ENCODE assay signal across 1 cellular context in the genomic region with DNA sequence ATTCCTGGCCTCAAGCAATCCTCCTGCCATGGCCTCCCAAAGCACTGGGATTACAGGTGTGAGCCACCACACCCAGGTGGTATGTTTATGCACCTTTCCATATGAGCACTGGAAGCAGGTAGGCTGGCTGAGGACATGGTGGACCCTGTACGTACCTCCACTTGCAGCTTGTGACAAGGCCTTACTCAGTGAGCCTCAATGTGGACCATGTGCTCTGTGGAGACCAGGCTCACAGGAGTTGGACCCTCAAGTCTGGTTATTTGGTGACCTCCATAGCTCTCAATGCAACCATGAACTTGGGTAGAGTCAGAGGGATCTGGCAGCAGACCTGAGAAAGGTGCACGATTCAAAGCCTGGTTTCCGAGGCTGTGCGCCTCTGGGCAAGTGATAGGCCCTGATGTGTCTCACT.
TF ChIP-seq lines count a peak whose summit lies in the region.

No MANE protein-coding gene starts in this region.

TF ChIP-seq in WTC11, 78 proteins besides CTCF, POLR2A, EP300 and RAD21 (continued from another document):
- TF ChIP-seq AR (CRISPR knock-in tag; IDR thresholded peaks at IDR 0.05) (no peak), E2F4 (CRISPR knock-in tag; IDR thresholded peaks at IDR 0.05; ENCODE audit: borderline replicate concordance, low read depth) (no peak), SOX15 (CRISPR knock-in tag; IDR thresholded peaks at IDR 0.05) (no peak), ATF3 (CRISPR knock-in tag; conservative IDR thresholded peaks at IDR 0.05) (0 out of 2 replicates have a peak, but pooled peaks have one; percentile 8), NFATC4 (CRISPR knock-in tag; IDR thresholded peaks at IDR 0.05) (no peak), ZNF396 (CRISPR knock-in tag; IDR thresholded peaks at IDR 0.05; ENCODE audit: borderline replicate concordance) (no peak), MAX (CRISPR knock-in tag; IDR thresholded peaks at IDR 0.05) (0 out of 2 replicates have a peak, but pooled peaks have one; percentile 18), ESRRA (CRISPR knock-in tag; IDR thresholded peaks at IDR 0.05; ENCODE audit: borderline replicate concordance) (no peak), ETV6 (CRISPR knock-in tag; IDR thresholded peaks at IDR 0.05) (peak; percentile 9; the same call in 1 of the 2 replicates), CDX4 (CRISPR knock-in tag; IDR thresholded peaks at IDR 0.05; ENCODE audit: borderline replicate concordance) (no peak), CREB1 (CRISPR knock-in tag; IDR thresholded peaks at IDR 0.05) (no peak), GRHL2 (CRISPR knock-in tag; IDR thresholded peaks at IDR 0.05; ENCODE audit: insufficient replicate concordance, severe bottlenecking) (no peak), ARID4B (CRISPR knock-in tag; IDR thresholded peaks at IDR 0.05; ENCODE audit: borderline replicate concordance) (no peak), SMAD3 (CRISPR knock-in tag; IDR thresholded peaks at IDR 0.05; ENCODE audit: borderline replicate concordance) (peak; percentile 72; the same call in 1 of the 2 replicates), OVOL2 (CRISPR knock-in tag; IDR thresholded peaks at IDR 0.05; ENCODE audit: borderline replicate concordance) (no peak), FOXP4 (CRISPR knock-in tag; IDR thresholded peaks at IDR 0.05) (no peak)
- TF ChIP-seq, protein P1, sequence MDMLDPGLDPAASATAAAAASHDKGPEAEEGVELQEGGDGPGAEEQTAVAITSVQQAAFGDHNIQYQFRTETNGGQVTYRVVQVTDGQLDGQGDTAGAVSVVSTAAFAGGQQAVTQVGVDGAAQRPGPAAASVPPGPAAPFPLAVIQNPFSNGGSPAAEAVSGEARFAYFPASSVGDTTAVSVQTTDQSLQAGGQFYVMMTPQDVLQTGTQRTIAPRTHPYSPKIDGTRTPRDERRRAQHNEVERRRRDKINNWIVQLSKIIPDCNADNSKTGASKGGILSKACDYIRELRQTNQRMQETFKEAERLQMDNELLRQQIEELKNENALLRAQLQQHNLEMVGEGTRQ (CRISPR knock-in tag; IDR thresholded peaks at IDR 0.05) = no peak
- TF ChIP-seq, protein P2, sequence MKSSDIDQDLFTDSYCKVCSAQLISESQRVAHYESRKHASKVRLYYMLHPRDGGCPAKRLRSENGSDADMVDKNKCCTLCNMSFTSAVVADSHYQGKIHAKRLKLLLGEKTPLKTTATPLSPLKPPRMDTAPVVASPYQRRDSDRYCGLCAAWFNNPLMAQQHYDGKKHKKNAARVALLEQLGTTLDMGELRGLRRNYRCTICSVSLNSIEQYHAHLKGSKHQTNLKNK (CRISPR knock-in tag; IDR thresholded peaks at IDR 0.05) = no peak
- TF ChIP-seq, protein P3, sequence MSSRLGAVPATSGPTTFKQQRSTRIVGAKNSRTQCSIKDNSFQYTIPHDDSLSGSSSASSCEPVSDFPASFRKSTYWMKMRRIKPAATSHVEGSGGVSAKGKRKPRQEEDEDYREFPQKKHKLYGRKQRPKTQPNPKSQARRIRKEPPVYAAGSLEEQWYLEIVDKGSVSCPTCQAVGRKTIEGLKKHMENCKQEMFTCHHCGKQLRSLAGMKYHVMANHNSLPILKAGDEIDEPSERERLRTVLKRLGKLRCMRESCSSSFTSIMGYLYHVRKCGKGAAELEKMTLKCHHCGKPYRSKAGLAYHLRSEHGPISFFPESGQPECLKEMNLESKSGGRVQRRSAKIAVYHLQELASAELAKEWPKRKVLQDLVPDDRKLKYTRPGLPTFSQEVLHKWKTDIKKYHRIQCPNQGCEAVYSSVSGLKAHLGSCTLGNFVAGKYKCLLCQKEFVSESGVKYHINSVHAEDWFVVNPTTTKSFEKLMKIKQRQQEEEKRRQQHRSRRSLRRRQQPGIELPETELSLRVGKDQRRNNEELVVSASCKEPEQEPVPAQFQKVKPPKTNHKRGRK (CRISPR knock-in tag; IDR thresholded peaks at IDR 0.05; ENCODE audit: borderline replicate concordance) = no peak
TF ChIP-seq in WTC11: peak in this region for 4.
